13 cellular contexts compared by ENCODE assay signal in genomic region chr1:150484861-150485260, GRCh38. TPM values are rescaled to one million over a fixed set of nuclear protein-coding genes. Genes with fewer than 3 reads are reported as not detected.
DNase-seq lines count a peak whose midpoint lies in the region; ATAC-seq, FAIRE-seq and TF ChIP-seq lines count a peak whose summit lies in the region.
"Had no signal": no experiment of that assay in that cellular context is flagged by ENCODE, and none has a peak within 500 bp of the region (broad histone marks: within the 10 kb centered on the region; RNA-seq: fewer than 3 reads in every experiment).

No MANE protein-coding gene starts in this region.

- H3K27ac Mint-ChIP-seq in nephron = peak overlapping the region in 1 of 3 experiments; percentile 23
- H3K27ac Mint-ChIP-seq: activated CD4-positive, alpha-beta T cell treated with anti-CD3 and anti-CD28 coated beads, Interleukin-2, amount 10 ng/mL, durations not matched to agents 7 days and 5 days had no signal

- peak overlapping the region; percentile 69 for H2AFZ ChIP-seq in K562 (ENCODE audit: low read depth, low read length)

- peaks cover 3 to 10% of the 10 kb centered on the region in 2 experiments; a peak in 3 of 5 replicates for H3K4me1 ChIP-seq in K562 (replicated peaks in 1 of 2; ENCODE audit: control insufficient read depth in 2 of 2, insufficient read depth in 2 of 2, low read length in 2 of 2)

- TF ChIP-seq CTCF in K562 (IDR thresholded peaks at IDR 0.05 in 2 of 3, conservative IDR thresholded peaks at IDR 0.05 in 1 of 3; ENCODE audit: insufficient read depth in 2 of 3, low read depth in 1 of 3, low read length in 3 of 3) (peak; percentile 71 to 83 (median 73)), nephron (IDR thresholded peaks at IDR 0.05; ENCODE audit: unreplicated experiment in 3 of 3) (no peak)

- no peaks in the 10 kb centered on the region for H3K9me1 ChIP-seq in K562 (ENCODE audit: control insufficient read depth, insufficient read depth, low read length)

- ATAC-seq in K562 (peak; percentile 67), GM21723 (IDR thresholded peaks at IDR 0.05; ENCODE audit: unreplicated experiment) (no peak)

- BruUV-seq in K562 (replicated peaks; lab: Mats Ljungman, UMichigan) = no TSS peak

- H3K4me1 Mint-ChIP-seq in nephron = peaks cover 13% of the 10 kb centered on the region

- H3K9me3 ChIP-seq in K562 (replicated peaks; ENCODE audit: control insufficient read depth, insufficient read depth, low read depth, low read length) = no peaks in the 10 kb centered on the region
- H3K9me3 ChIP-seq: upper lobe of left lung had no signal

- no peaks in the 10 kb centered on the region for H4K20me1 ChIP-seq in K562 (replicated peaks; ENCODE audit: control insufficient read depth, insufficient read depth, low read length)

- H3K4me3 ChIP-seq in K562 = no peak overlapping the region
- H3K4me3 ChIP-seq: upper lobe of left lung had no signal

- peaks cover 18% of the 10 kb centered on the region for H3K79me2 ChIP-seq in K562 (ENCODE audit: control insufficient read depth, insufficient read depth, low read length)

- no peaks in the 10 kb centered on the region for H3K9me3 Mint-ChIP-seq in nephron
- H3K9me3 Mint-ChIP-seq: activated CD4-positive, alpha-beta T cell treated with anti-CD3 and anti-CD28 coated beads, Interleukin-2, amount 10 ng/mL, durations not matched to agents 7 days and 5 days had no signal

- peak overlapping the region; percentile 46 to 68 (median 63) for H3K4me3 Mint-ChIP-seq in nephron
- H3K4me3 Mint-ChIP-seq: activated CD4-positive, alpha-beta T cell treated with anti-CD3 and anti-CD28 coated beads, Interleukin-2, amount 10 ng/mL, durations not matched to agents 7 days and 5 days had no signal

- peak overlapping the region; percentile 9; the same call in 1 of the 2 replicates for H3K4me2 ChIP-seq in K562 (ENCODE audit: insufficient read depth, low read length)
- H3K4me2 ChIP-seq: KMS-11 had no signal

- H3K9ac ChIP-seq in K562 (ENCODE audit: insufficient read depth in 1 of 2, low read depth in 2 of 2, low read length in 2 of 2) = peak overlapping the region in 1 of 2 experiments; percentile 20; a peak in 1 of 4 replicates
- H3K9ac ChIP-seq: KMS-11 had no signal

- intact Hi-C loops in K562 (cut with micrococcal nuclease) = loop anchor here (1.0 to 10.0 kb wide), 2 partner anchors 75 to 140 kb away; partner anchors contain the start of gene ENSA

- POLR2A ChIA-PET in K562 (lab: Yijun Ruan, JAX) = interaction anchor here (1.1 kb wide), 2 partner anchors 10 to 74 kb away, joined by 4 to 5 read pairs; no protein-coding TSS in a partner anchor

- DNase-seq in DMS53 (lab: John Stamatoyannopoulos, UW) (peak; percentile 47), DMS53 treated with DMSO at 0.1 percent for 48 hours (lab: John Stamatoyannopoulos, UW; ENCODE audit: unreplicated experiment) (no peak), M059J (ENCODE audit: low read depth) (peak; percentile 67), K562 (ENCODE audit: extremely low read depth in 1 of 4, low spot score in 3 of 4) (peak in 3 of 4 experiments; percentile 44 to 83 (median 72)), cerebellum (ENCODE audit: low spot score) (no peak), GF-D8 (lab: John Stamatoyannopoulos, UW) (no peak)
- DNase-seq: activated CD4-positive, alpha-beta T cell treated with anti-CD3 and anti-CD28 coated beads, Interleukin-2, amount 10 ng/mL, durations not matched to agents 7 days and 5 days; upper lobe of left lung had no signal

- WGBS in K562 (ENCODE audit: insufficient coverage, low coverage, missing lambda C conversion rate) = 4% methylated on average over 2 of the region's 2 CpGs

- H3K36me3 ChIP-seq in K562 (ENCODE audit: control insufficient read depth, insufficient read depth, low read length) = peaks cover 13% of the 10 kb centered on the region

- FAIRE-seq in K562 (lab: Jason Lieb, UNC) = peak; percentile 61
- FAIRE-seq: endometrium had no signal

- H3K27me3 ChIP-seq in K562 (ENCODE audit: control insufficient read depth in 2 of 2, insufficient read depth in 2 of 2, low read length in 2 of 2) = no peaks in the 10 kb centered on the region

- H3K27ac ChIP-seq in K562 (ENCODE audit: extremely low read depth, low read depth, low read length) = peak overlapping the region; percentile 27; the same call in 2 of the 3 replicates
- H3K27ac ChIP-seq: 22Rv1, KMS-11, upper lobe of left lung had no signal

- H3K27me3 Mint-ChIP-seq in nephron (ENCODE audit: low read depth) = no peaks in the 10 kb centered on the region

- CTCF ChIA-PET in K562 (lab: Yijun Ruan, JAX; ENCODE audit: low intra/inter-chr PET ratio) = interaction anchor here (0.7 to 1.4 kb wide), 4 partner anchors 24 to 329 kb away, joined by 3 to 5 read pairs (median 4); no protein-coding TSS in a partner anchor

- in situ Hi-C loops in K562 (cut with MboI) = no loop called here

- TF ChIP-seq POLR2A in K562 (conservative IDR thresholded peaks at IDR 0.05) = no peak

- peak; percentile 82 to 85 for TF ChIP-seq RAD21 in K562 (CRISPR knock-in tag; conservative IDR thresholded peaks at IDR 0.05 in 1 of 2, IDR thresholded peaks at IDR 0.05 in 1 of 2)

- TF ChIP-seq EP300 in K562 (IDR thresholded peaks at IDR 0.05; ENCODE audit: low read length) = no peak; the same call in 1 of the 2 replicates

- H3K36me3 Mint-ChIP-seq in nephron (ENCODE audit: low read depth) = peaks cover 8% of the 10 kb centered on the region

TF ChIP-seq in K562, 482 proteins besides CTCF, POLR2A, EP300 and RAD21 (continues in another document):
- TF ChIP-seq MAZ (CRISPR knock-in tag; conservative IDR thresholded peaks at IDR 0.05 in 1 of 2, IDR thresholded peaks at IDR 0.05 in 1 of 2) = 0 out of 4 replicates have a peak, but pooled peaks of 1 of the 2 experiments have one; percentile 25

RNA-seq across cellular contexts. Expression of gene TARS2, which starts 2.4 kb away (rescaled TPM):
- total RNA-seq in M059J (2014; rRNA removed; shearing (Covaris generic)) = 13.1 and 24.0 TPM in 2 replicates
- 83.9 and 98.9 TPM in 2 replicates for total RNA-seq in K562 (2011; cell fraction: chromatin; rRNA removed; ENCODE audit: low replicate concordance)
- 62.9 and 65.5 TPM in 2 replicates for total RNA-seq in K562 (2011; cell fraction: nucleolus; rRNA removed)
- total RNA-seq in K562 (2011; cell fraction: nucleoplasm; rRNA removed) = 81.2 and 104 TPM in 2 replicates
- 40.1 and 41.6 TPM in 2 replicates for total RNA-seq in K562 (2014; rRNA removed)
- 27.5 and 30.3 TPM in 2 replicates for total RNA-seq in K562 (2014; rRNA removed; fragmentation: Illumina TruSeq; extraction: Trizol)
- total RNA-seq in K562 (2015; rRNA removed; fragmentation: Illumina TruSeq; extraction: Trizol) = 28.2 TPM in 2 replicates
- total RNA-seq in K562 (2021) = 37.1 and 39.4 TPM in 2 replicates
- polyA plus RNA-seq in K562 (2011; rRNA removed) = 46.7 and 54.5 TPM in 2 replicates
- 89.9 and 98.0 TPM in 2 replicates for polyA plus RNA-seq in K562 (2011; cell fraction: cytosol; rRNA removed)
- polyA plus RNA-seq in K562 (2011; cell fraction: nucleus; rRNA removed) = 61.7 and 64.6 TPM in 2 replicates
- 29.7 and 42.9 TPM in 2 replicates for polyA plus RNA-seq in K562 (2012)
- polyA plus RNA-seq in K562 (2014; fragmentation: Illumina TruSeq; extraction: Trizol) = 62.5 and 64.2 TPM in 2 replicates
- 10 to 100 TPM; 17.0 to 30.1 TPM for polyA plus RNA-seq in K562 (2014; fragmentation: Nextera tagmentation; extraction: Ambion mirVana)
- polyA plus RNA-seq in K562 (2014; rRNA removed) = 45.5 and 46.3 TPM in 2 replicates
- 40.2 and 45.0 TPM in 2 replicates for polyA minus RNA-seq in K562 (2011; rRNA and poly(A)+ RNA removed)
- 25.4 and 31.6 TPM in 2 replicates for polyA minus RNA-seq in K562 (2011; cell fraction: cytosol; rRNA and poly(A)+ RNA removed)
- 31.9 and 57.9 TPM in 2 replicates for polyA minus RNA-seq in K562 (2011; cell fraction: nucleus; rRNA and poly(A)+ RNA removed)
- total RNA-seq in cerebellum = 23.2 TPM

RNA-seq across cellular contexts. Expression of gene ECM1, which starts 23.0 kb away (rescaled TPM):
- 50.2 and 55.8 TPM in 2 replicates for total RNA-seq in M059J (2014; rRNA removed; shearing (Covaris generic))
- 68.4 and 156 TPM in 2 replicates for total RNA-seq in K562 (2011; cell fraction: chromatin; rRNA removed; ENCODE audit: low replicate concordance)
- 117 and 147 TPM in 2 replicates for total RNA-seq in K562 (2011; cell fraction: nucleolus; rRNA removed)
- total RNA-seq in K562 (2011; cell fraction: nucleoplasm; rRNA removed) = 110 and 118 TPM in 2 replicates
- total RNA-seq in K562 (2014; rRNA removed) = 24.4 and 33.0 TPM in 2 replicates
- total RNA-seq in K562 (2014; rRNA removed; fragmentation: Illumina TruSeq; extraction: Trizol) = 10.7 and 11.3 TPM in 2 replicates
- 12.8 and 13.6 TPM in 2 replicates for total RNA-seq in K562 (2015; rRNA removed; fragmentation: Illumina TruSeq; extraction: Trizol)
- 30.1 and 39.3 TPM in 2 replicates for total RNA-seq in K562 (2021)
- 9.4 and 20.8 TPM in 2 replicates for polyA plus RNA-seq in K562 (2011; rRNA removed)
- 13.6 and 30.6 TPM in 2 replicates for polyA plus RNA-seq in K562 (2011; cell fraction: cytosol; rRNA removed)
- polyA plus RNA-seq in K562 (2011; cell fraction: nucleus; rRNA removed) = 57.5 and 132 TPM in 2 replicates
- 50.1 and 67.4 TPM in 2 replicates for polyA plus RNA-seq in K562 (2012)
- polyA plus RNA-seq in K562 (2014; fragmentation: Illumina TruSeq; extraction: Trizol) = 52.2 and 59.5 TPM in 2 replicates
- 1 to 10 TPM; 6.6 to 7.0 TPM for polyA plus RNA-seq in K562 (2014; fragmentation: Nextera tagmentation; extraction: Ambion mirVana)
- polyA plus RNA-seq in K562 (2014; rRNA removed) = 16.3 and 23.9 TPM in 2 replicates
- polyA minus RNA-seq in K562 (2011; rRNA and poly(A)+ RNA removed) = 8.1 and 9.4 TPM in 2 replicates
- 14.9 and 22.9 TPM in 2 replicates for polyA minus RNA-seq in K562 (2011; cell fraction: cytosol; rRNA and poly(A)+ RNA removed)
- 8.2 and 14.0 TPM in 2 replicates for polyA minus RNA-seq in K562 (2011; cell fraction: nucleus; rRNA and poly(A)+ RNA removed)
- total RNA-seq in cerebellum = 1.9 TPM

RNA-seq across cellular contexts. Expression of gene FALEC, which starts 30.7 kb away (rescaled TPM):
- total RNA-seq in M059J (2014; rRNA removed; shearing (Covaris generic)) = not detected in 2 replicates
- total RNA-seq in K562 (2011; cell fraction: chromatin; rRNA removed; ENCODE audit: low replicate concordance) = 0.95 and 3.3 TPM in 2 replicates
- 0.92 and 1.0 TPM in 2 replicates for total RNA-seq in K562 (2011; cell fraction: nucleolus; rRNA removed)
- total RNA-seq in K562 (2011; cell fraction: nucleoplasm; rRNA removed) = 1.8 and 2.4 TPM in 2 replicates
- total RNA-seq in K562 (2014; rRNA removed) = 0.33 and 1.8 TPM in 2 replicates
- 0.38 TPM in 1 of 2 replicates, not detected in the other for total RNA-seq in K562 (2014; rRNA removed; fragmentation: Illumina TruSeq; extraction: Trizol)
- 0.45 TPM in 1 of 2 replicates, not detected in the other for total RNA-seq in K562 (2015; rRNA removed; fragmentation: Illumina TruSeq; extraction: Trizol)
- 0.51 TPM in 1 of 2 replicates, not detected in the other for total RNA-seq in K562 (2021)
- polyA plus RNA-seq in K562 (2011; rRNA removed) = 0.15 and 0.53 TPM in 2 replicates
- 0.18 and 0.19 TPM in 2 replicates for polyA plus RNA-seq in K562 (2011; cell fraction: cytosol; rRNA removed)
- 0.58 and 0.67 TPM in 2 replicates for polyA plus RNA-seq in K562 (2011; cell fraction: nucleus; rRNA removed)
- 0.21 and 0.43 TPM in 2 replicates for polyA plus RNA-seq in K562 (2012)
- not detected in 2 replicates for polyA plus RNA-seq in K562 (2014; fragmentation: Illumina TruSeq; extraction: Trizol)
- not detected for polyA plus RNA-seq in K562 (2014; fragmentation: Nextera tagmentation; extraction: Ambion mirVana)
- 0.56 and 0.73 TPM in 2 replicates for polyA plus RNA-seq in K562 (2014; rRNA removed)
- polyA minus RNA-seq in K562 (2011; rRNA and poly(A)+ RNA removed) = 0.63 and 0.72 TPM in 2 replicates
- polyA minus RNA-seq in K562 (2011; cell fraction: cytosol; rRNA and poly(A)+ RNA removed) = not detected in 2 replicates
- polyA minus RNA-seq in K562 (2011; cell fraction: nucleus; rRNA and poly(A)+ RNA removed) = 1.1 TPM in 1 of 2 replicates, not detected in the other
- total RNA-seq in cerebellum = 2.2 TPM

Comparison
In these comparisons a context has a peak if more than half of its experiments do, and no peak if none do; other contexts are left out.
1. DNase-seq: peak in DMS53 (single experiment), M059J (single experiment) and K562 (3 of 4); none in DMS53 treated with DMSO at 0.1 percent for 48 hours (single experiment), cerebellum (single experiment) and GF-D8 (single experiment).
2. CTCF ChIP-seq: peak in K562 (3 of 3); none in nephron (0 of 3).